Comparison of ENCODE assay signal across 9 cellular contexts in genomic region chr16:11258553-11259287, GRCh38. TPM values are rescaled to one million over a fixed set of nuclear protein-coding genes. Genes with fewer than 3 reads are reported as not detected.
DNase-seq lines count a peak whose midpoint lies in the region; ATAC-seq, FAIRE-seq and TF ChIP-seq lines count a peak whose summit lies in the region.
"Had no signal": no experiment of that assay in that cellular context is flagged by ENCODE, and none has a peak within 500 bp of the region (broad histone marks: within the 10 kb centered on the region; RNA-seq: fewer than 3 reads in every experiment).

No MANE protein-coding gene starts in this region.

- peaks cover 18% of the 10 kb centered on the region for H3K36me3 Mint-ChIP-seq in T-helper 2 cell treated with Interferon-gamma antibody and Interleukin-4, amounts not matched to agents 5 μg/mL and 100 μg/mL, for 36 hours (ENCODE audit: low read depth)

- no peak for TF ChIP-seq CTCF in fibroblast of villous mesenchyme (IDR thresholded peaks at IDR 0.05; ENCODE audit: insufficient read depth, low read depth, low read length)

- DNase-seq in GM12891 (ENCODE audit: insufficient read length, low spot score) (peak; percentile 64), fibroblast of villous mesenchyme (ENCODE audit: low read depth) (peak; percentile 59), sciatic nerve (ENCODE audit: low spot score) (peak; percentile 66), DMS153 (lab: John Stamatoyannopoulos, UW) (no peak)
- peak; percentile 44 for DNase-seq in T-helper 2 cell treated with Interferon-gamma antibody and Interleukin-4, amounts not matched to agents 5 μg/mL and 100 μg/mL, for 36 hours (ENCODE audit: low spot score)
- DNase-seq in NK-92 treated with Interleukin-12 subunit alpha and Interleukin-12 subunit beta, amount 100 ng/mL, for 24 hours (lab: John Stamatoyannopoulos, UW) = no peak

- no peaks in the 10 kb centered on the region for H3K9me3 Mint-ChIP-seq in T-helper 2 cell treated with Interferon-gamma antibody and Interleukin-4, amounts not matched to agents 5 μg/mL and 100 μg/mL, for 36 hours

- TF ChIP-seq POLR2A in GM12891 (IDR thresholded peaks at IDR 0.05; ENCODE audit: low read depth, low read length) = no peak

- peak overlapping the region; percentile 79 for H3K27ac Mint-ChIP-seq in T-helper 2 cell treated with Interferon-gamma antibody and Interleukin-4, amounts not matched to agents 5 μg/mL and 100 μg/mL, for 36 hours

- peak overlapping the region; percentile 60 for H3K4me3 Mint-ChIP-seq in T-helper 2 cell treated with Interferon-gamma antibody and Interleukin-4, amounts not matched to agents 5 μg/mL and 100 μg/mL, for 36 hours

- no peak for ATAC-seq in sciatic nerve
- ATAC-seq in HG03097 (IDR thresholded peaks at IDR 0.05; ENCODE audit: low FRiP score, unreplicated experiment) = no peak
- no peak for ATAC-seq in HG02852 (IDR thresholded peaks at IDR 0.05; ENCODE audit: unreplicated experiment)

- H3K4me3 ChIP-seq in fibroblast of villous mesenchyme (ENCODE audit: low read depth, low read length) = no peak overlapping the region

- FAIRE-seq in GM12891 (lab: Jason Lieb, UNC) = peak; percentile 88

- H3K27me3 Mint-ChIP-seq in T-helper 2 cell treated with Interferon-gamma antibody and Interleukin-4, amounts not matched to agents 5 μg/mL and 100 μg/mL, for 36 hours (ENCODE audit: low read depth) = no peaks in the 10 kb centered on the region

- intact Hi-C loops in sciatic nerve (cut with DNase I) = loop anchor here (10.0 kb wide), 1 partner anchor 86 kb away; the partner anchor contains the start of gene RMI2

- peaks cover 42% of the 10 kb centered on the region for H3K4me1 Mint-ChIP-seq in T-helper 2 cell treated with Interferon-gamma antibody and Interleukin-4, amounts not matched to agents 5 μg/mL and 100 μg/mL, for 36 hours (ENCODE audit: low read depth)

TF ChIP-seq in GM12891, 5 proteins besides CTCF, POLR2A, EP300 and RAD21:
- no peak for TF ChIP-seq SPI1 (IDR thresholded peaks at IDR 0.05; ENCODE audit: low read depth, low read length)
- TF ChIP-seq TAF1 (IDR thresholded peaks at IDR 0.05; ENCODE audit: low read depth, low read length) = no peak
- TF ChIP-seq POLR2AphosphoS5 (IDR thresholded peaks at IDR 0.05; ENCODE audit: low read depth, low read length) = no peak
- TF ChIP-seq POU2F2 (IDR thresholded peaks at IDR 0.05; ENCODE audit: low read depth, low read length) = no peak
- no peak for TF ChIP-seq PAX5 (IDR thresholded peaks at IDR 0.05; ENCODE audit: insufficient read depth, low read length, severe bottlenecking)

RNA-seq across cellular contexts. Expression of gene SOCS1, which starts 2.7 kb away (rescaled TPM):
- 8.3 TPM for polyA plus RNA-seq in GM12891 (2012; ENCODE audit: low read depth, missing spikeins)
- total RNA-seq in fibroblast of villous mesenchyme (18.4 and 29.4 TPM in 2 replicates), sciatic nerve (4.3 TPM)

RNA-seq across cellular contexts. Expression of gene TNP2, which starts 10.4 kb away (rescaled TPM):
- polyA plus RNA-seq in GM12891 (2012; ENCODE audit: low read depth, missing spikeins) = not detected
- not detected in 2 replicates for total RNA-seq in fibroblast of villous mesenchyme
- total RNA-seq in sciatic nerve = not detected
- total RNA-seq: kidney epithelial cell had no signal

RNA-seq across cellular contexts. Expression of gene PRM3, which starts 14.7 kb away (rescaled TPM):
- not detected for polyA plus RNA-seq in GM12891 (2012; ENCODE audit: low read depth, missing spikeins)
- total RNA-seq in fibroblast of villous mesenchyme (not detected in 2 replicates), sciatic nerve (not detected)
- total RNA-seq: kidney epithelial cell had no signal

RNA-seq across cellular contexts. Expression of gene PRM2, which starts 17.6 kb away (rescaled TPM):
- not detected for polyA plus RNA-seq in GM12891 (2012; ENCODE audit: low read depth, missing spikeins)
- not detected in 2 replicates for total RNA-seq in fibroblast of villous mesenchyme
- not detected for total RNA-seq in sciatic nerve
- total RNA-seq: kidney epithelial cell had no signal

RNA-seq across cellular contexts. Expression of gene PRM1, which starts 22.4 kb away (rescaled TPM):
- polyA plus RNA-seq in GM12891 (2012; ENCODE audit: low read depth, missing spikeins) = not detected
- total RNA-seq in fibroblast of villous mesenchyme = not detected in 2 replicates
- total RNA-seq in sciatic nerve = not detected
- total RNA-seq: kidney epithelial cell had no signal

Comparison
In these comparisons a context has a peak if more than half of its experiments do, and no peak if none do; other contexts are left out.
1. DNase-seq: peak in GM12891 (single experiment), T-helper 2 cell treated with Interferon-gamma antibody and Interleukin-4, amounts not matched to agents 5 μg/mL and 100 μg/mL, for 36 hours (single experiment), fibroblast of villous mesenchyme (single experiment) and sciatic nerve (single experiment); none in NK-92 treated with Interleukin-12 subunit alpha and Interleukin-12 subunit beta, amount 100 ng/mL, for 24 hours (single experiment) and DMS153 (single experiment).